ENCODE assay signal across 20 cellular contexts in the genomic region with DNA sequence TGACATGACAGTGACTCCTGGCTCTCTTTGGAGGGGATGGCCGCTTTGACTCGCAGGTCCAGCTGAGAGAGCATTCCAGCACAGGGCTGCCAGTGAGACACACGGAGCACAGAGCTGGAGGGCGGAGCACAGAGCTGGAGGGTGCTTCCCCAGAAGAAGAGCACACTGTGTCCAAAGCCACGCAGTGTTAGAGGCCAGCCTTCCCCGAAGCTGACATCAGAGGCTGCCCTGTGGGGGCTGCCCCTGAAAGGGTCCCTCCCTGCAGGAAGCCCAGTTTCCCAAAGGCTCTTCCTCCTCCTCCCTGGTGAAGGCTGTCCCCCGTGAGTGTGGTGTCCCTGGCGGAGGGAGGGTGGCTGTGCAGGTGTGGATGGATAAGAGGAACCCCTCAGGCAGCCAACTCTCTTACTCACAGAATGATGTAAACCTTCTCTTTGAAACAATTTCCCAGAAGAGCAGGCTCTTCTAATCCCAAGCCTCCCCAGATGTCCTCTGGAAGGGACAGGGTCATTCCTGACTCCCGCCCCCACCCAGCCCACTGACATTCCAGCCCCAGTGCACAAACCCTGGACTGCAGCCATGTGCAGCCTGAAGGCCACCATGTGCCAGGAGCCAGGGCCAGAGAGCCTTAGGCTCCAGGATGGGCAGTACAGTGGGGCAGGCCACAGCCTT. TPM values are rescaled to one million over a fixed set of nuclear protein-coding genes. Genes with fewer than 3 reads are reported as not detected.
DNase-seq lines count a peak whose midpoint lies in the region; ATAC-seq, FAIRE-seq and TF ChIP-seq lines count a peak whose summit lies in the region.
"Had no signal": no experiment of that assay in that cellular context is flagged by ENCODE, and none has a peak within 500 bp of the region (broad histone marks: within the 10 kb centered on the region; RNA-seq: fewer than 3 reads in every experiment).

No MANE protein-coding gene starts in this region.

- H3K36me3 ChIP-seq in mammary epithelial cell (ENCODE audit: insufficient read depth, low read length): no peaks in the 10 kb centered on the region
- H3K36me3 ChIP-seq in HepG2 (replicated peaks in 1 of 2; ENCODE audit: control insufficient read depth in 1 of 2, insufficient read depth in 2 of 2, low read length in 2 of 2): no peaks in the 10 kb centered on the region

- TF ChIP-seq CTCF in mammary epithelial cell (conservative IDR thresholded peaks at IDR 0.05 in 1 of 2, IDR thresholded peaks at IDR 0.05 in 1 of 2; ENCODE audit: extremely low read depth in 1 of 2, insufficient read depth in 1 of 2, low read depth in 1 of 2, low read length in 2 of 2) (peak; percentile 7 to 39), HepG2 (CRISPR knock-in tag; IDR thresholded peaks at IDR 0.05) (no peak)

- TF ChIP-seq EP300 in HepG2 (IDR thresholded peaks at IDR 0.05; ENCODE audit: low read depth in 2 of 2, low read length in 2 of 2) (no peak), HepG2 (CRISPR knock-in tag; IDR thresholded peaks at IDR 0.05; ENCODE audit: borderline replicate concordance) (no peak)

- DNase-seq in activated naive CD4-positive, alpha-beta T cell treated with anti-CD3 and anti-CD28 coated beads, Interleukin-2, amount 50 U/mL, for 16 hours: peak; percentile 6
- no peak for DNase-seq in activated naive CD4-positive, alpha-beta T cell treated with anti-CD3 and anti-CD28 coated beads for 36 hours
- no peak for DNase-seq in mammary epithelial cell
- DNase-seq in HepG2 (ENCODE audit: low spot score): no peak
- DNase-seq in NCI-H146 (lab: John Stamatoyannopoulos, UW): no peak
- DNase-seq in T-cell: no peak
- no peak for DNase-seq in UCSD-AML1 (lab: John Stamatoyannopoulos, UW; ENCODE audit: unreplicated experiment)
- DNase-seq: activated gamma-delta T cell; DMS 273 treated with DMSO at 0.1 percent for 48 hours; glutamatergic neuron; naive thymus-derived CD4-positive, alpha-beta T cell; NCI-H1048; NCI-H345; T-helper 17 cell had no signal

- H3K27me3 ChIP-seq in mammary epithelial cell (ENCODE audit: insufficient read depth, low read length) (peaks cover 10% of the 10 kb centered on the region), HepG2 (ENCODE audit: control insufficient read depth in 1 of 2, insufficient read depth in 2 of 2, low read length in 2 of 2) (peaks cover 3 to 20% of the 10 kb centered on the region in 2 experiments; a peak in 2 of 5 replicates)
- H3K27me3 ChIP-seq: body of pancreas had no signal

- H3K4me2 ChIP-seq in mammary epithelial cell (ENCODE audit: insufficient read depth, low read depth, low read length): no peak overlapping the region
- no peak overlapping the region for H3K4me2 ChIP-seq in HepG2 (ENCODE audit: low read depth, low read length)

- H3K9me3 ChIP-seq in mammary epithelial cell (replicated peaks; ENCODE audit: insufficient read depth, low read length) (no peaks in the 10 kb centered on the region), HepG2 (ENCODE audit: low read length) (no peaks in the 10 kb centered on the region)
- H3K9me3 ChIP-seq: body of pancreas had no signal

- H3K79me2 ChIP-seq in mammary epithelial cell (ENCODE audit: insufficient read depth, low read length): no peaks in the 10 kb centered on the region
- no peaks in the 10 kb centered on the region for H3K79me2 ChIP-seq in HepG2 (ENCODE audit: insufficient read depth, low read length)

- POLR2A ChIA-PET in HepG2 (lab: Yijun Ruan, JAX) (no interaction called here), T-cell (lab: Charles Lee) (no interaction called here)

- CTCF ChIA-PET in activated naive CD4-positive, alpha-beta T cell treated with anti-CD3 and anti-CD28 coated beads for 36 hours (lab: Charles Lee): no interaction called here
- CTCF ChIA-PET in mammary epithelial cell (lab: Charles Lee; ENCODE audit: low non-redundant PET) (no interaction called here), HepG2 (lab: Yijun Ruan, JAX; ENCODE audit: low intra/inter-chr PET ratio, low total read pairs) (no interaction called here), T-cell (lab: Charles Lee) (no interaction called here)

- H3K4me3 Mint-ChIP-seq in activated naive CD4-positive, alpha-beta T cell treated with anti-CD3 and anti-CD28 coated beads for 36 hours: no peak overlapping the region
- no peak overlapping the region for H3K4me3 Mint-ChIP-seq in T-cell
- H3K4me3 Mint-ChIP-seq: naive thymus-derived CD4-positive, alpha-beta T cell; T-helper 17 cell had no signal

- no peaks in the 10 kb centered on the region for H3K36me3 Mint-ChIP-seq in activated naive CD4-positive, alpha-beta T cell treated with anti-CD3 and anti-CD28 coated beads for 36 hours (ENCODE audit: low read depth)
- no peaks in the 10 kb centered on the region for H3K36me3 Mint-ChIP-seq in T-cell
- H3K36me3 Mint-ChIP-seq: naive thymus-derived CD4-positive, alpha-beta T cell had no signal

- ATAC-seq in HepG2: peak; percentile 83
- no peak for ATAC-seq in HG03139 (IDR thresholded peaks at IDR 0.05; ENCODE audit: unreplicated experiment)
- ATAC-seq in T-cell (replicated peaks in 1 of 4): no peak
- ATAC-seq: body of pancreas; GM12878; naive thymus-derived CD4-positive, alpha-beta T cell; T-helper 17 cell had no signal

- H3K9ac ChIP-seq in mammary epithelial cell (ENCODE audit: insufficient read depth, low read length) (no peak overlapping the region), HepG2 (ENCODE audit: insufficient read depth, low read depth, low read length) (no peak overlapping the region)

- FAIRE-seq in HepG2 (lab: Jason Lieb, UNC): no peak
- FAIRE-seq: A204.1, GM12878 had no signal

- TF ChIP-seq POLR2A in HepG2 (IDR thresholded peaks at IDR 0.05; ENCODE audit: insufficient read depth in 1 of 2, low read depth in 2 of 2, low read length in 2 of 2): no peak

- 43% methylated on average over 7 of the region's 9 CpGs for WGBS in mammary epithelial cell (ENCODE audit: low coverage, missing lambda C conversion rate)
- 14% methylated on average over 1 of the region's 9 CpGs for WGBS in HepG2 (ENCODE audit: low lambda C conversion rate)

- H3K4me1 ChIP-seq in mammary epithelial cell (ENCODE audit: insufficient read depth, low read length) (no peaks in the 10 kb centered on the region), HepG2 (ENCODE audit: insufficient read depth, low read length) (no peaks in the 10 kb centered on the region)
- H3K4me1 ChIP-seq: body of pancreas had no signal

- no peaks in the 10 kb centered on the region for H4K20me1 ChIP-seq in mammary epithelial cell (ENCODE audit: insufficient read depth, low read length)
- no peaks in the 10 kb centered on the region for H4K20me1 ChIP-seq in HepG2 (ENCODE audit: insufficient read depth, low read length)

- H3K4me3 ChIP-seq in mammary epithelial cell (replicated peaks in 1 of 3; ENCODE audit: insufficient read depth in 1 of 3, low read depth in 2 of 3, low read length in 3 of 3) (no peak overlapping the region), HepG2 (replicated peaks in 1 of 3; ENCODE audit: insufficient read depth in 1 of 3, low read depth in 2 of 3, low read length in 3 of 3) (no peak overlapping the region)
- H3K4me3 ChIP-seq: body of pancreas, GM12878 had no signal

- no peak overlapping the region for H3K27ac ChIP-seq in mammary epithelial cell (ENCODE audit: insufficient read depth, low read depth, low read length)
- no peak overlapping the region for H3K27ac ChIP-seq in HepG2 (ENCODE audit: extremely low read length, insufficient read depth, low read length)
- H3K27ac ChIP-seq: body of pancreas had no signal

- intact Hi-C loops in activated naive CD4-positive, alpha-beta T cell treated with anti-CD3 and anti-CD28 coated beads for 36 hours (cut with micrococcal nuclease): no loop called here
- intact Hi-C loops in mammary epithelial cell (cut with micrococcal nuclease): no loop called here
- intact Hi-C loops in HepG2 (cut with micrococcal nuclease; ENCODE audit: unreplicated experiment): no loop called here

- no peak overlapping the region for H3K27ac Mint-ChIP-seq in activated naive CD4-positive, alpha-beta T cell treated with anti-CD3 and anti-CD28 coated beads for 36 hours
- no peak overlapping the region for H3K27ac Mint-ChIP-seq in T-cell
- H3K27ac Mint-ChIP-seq: naive thymus-derived CD4-positive, alpha-beta T cell; T-helper 17 cell had no signal

- dilution Hi-C loops in mammary epithelial cell (cut with HindIII; ENCODE audit: low sequenced_read_pairs): no loop called here

- H2AFZ ChIP-seq in mammary epithelial cell (ENCODE audit: low read depth, low read length) (no peak overlapping the region), HepG2 (ENCODE audit: low read length) (no peak overlapping the region)

- in situ Hi-C loops in mammary epithelial cell (cut with MboI; ENCODE audit: low sequenced_read_pairs in 2 of 2): no loop called here
- in situ Hi-C loops in HepG2 (cut with HindIII; ENCODE audit: extremely low pct_ligation_motif_present, low pct_unique_long_range_greater_than_20kb): no loop called here

- peaks cover 7% of the 10 kb centered on the region for H3K9me3 Mint-ChIP-seq in activated naive CD4-positive, alpha-beta T cell treated with anti-CD3 and anti-CD28 coated beads for 36 hours
- H3K9me3 Mint-ChIP-seq in T-cell: no peaks in the 10 kb centered on the region

- peaks cover 15% of the 10 kb centered on the region for H3K27me3 Mint-ChIP-seq in activated naive CD4-positive, alpha-beta T cell treated with anti-CD3 and anti-CD28 coated beads for 36 hours (ENCODE audit: low read depth)
- H3K27me3 Mint-ChIP-seq in T-cell: peaks cover 15 to 39% of the 10 kb centered on the region in 2 donors

- BruUV-seq in mammary epithelial cell (replicated peaks; lab: Mats Ljungman, UMichigan): no TSS peak
- no TSS peak for BruUV-seq in HepG2 (replicated peaks; lab: Mats Ljungman, UMichigan)

- H3K4me1 Mint-ChIP-seq in activated naive CD4-positive, alpha-beta T cell treated with anti-CD3 and anti-CD28 coated beads for 36 hours (ENCODE audit: low read depth): no peaks in the 10 kb centered on the region
- H3K4me1 Mint-ChIP-seq in T-cell: no peaks in the 10 kb centered on the region

- no peak for TF ChIP-seq RAD21 in HepG2 (CRISPR knock-in tag; IDR thresholded peaks at IDR 0.05)

RNA-seq across cellular contexts. Expression of a gene that starts 53.4 kb away (rescaled TPM):
- total RNA-seq in activated naive CD4-positive, alpha-beta T cell treated with anti-CD3 and anti-CD28 coated beads for 36 hours: not detected
- under 1 TPM in 1 of 2 donors, not detected in 1; under 0.01 TPM for total RNA-seq in mammary epithelial cell
- polyA plus RNA-seq in mammary epithelial cell: 0.01 TPM
- not detected for polyA minus RNA-seq in mammary epithelial cell
- total RNA-seq in HepG2 (2016; rRNA removed; fragmentation: Illumina TruSeq; extraction: Trizol): 0.02 TPM in 1 of 2 replicates, not detected in the other
- total RNA-seq in HepG2 (2016; cell fraction: cytosol; rRNA removed; fragmentation: Illumina TruSeq; extraction: Trizol; ENCODE audit: low read depth): not detected in 2 replicates
- total RNA-seq in HepG2 (2016; cell fraction: insoluble cytoplasmic fraction; rRNA removed; fragmentation: Illumina TruSeq; extraction: Trizol): not detected in 2 replicates
- not detected in 2 replicates for total RNA-seq in HepG2 (2016; cell fraction: membrane; rRNA removed; fragmentation: Illumina TruSeq; extraction: Trizol)
- not detected in 2 replicates for total RNA-seq in HepG2 (2016; cell fraction: nucleus; rRNA removed; fragmentation: Illumina TruSeq; extraction: Trizol)
- polyA plus RNA-seq in HepG2 (2011; rRNA removed): 0.16 and 0.20 TPM in 2 replicates
- 0.09 and 0.17 TPM in 2 replicates for polyA plus RNA-seq in HepG2 (2011; cell fraction: cytosol; rRNA removed)
- polyA plus RNA-seq in HepG2 (2011; cell fraction: nucleus; rRNA removed): 0.08 and 0.12 TPM in 2 replicates
- polyA plus RNA-seq in HepG2 (2012): 0.03 and 0.04 TPM in 2 replicates
- polyA plus RNA-seq in HepG2 (2016; cell fraction: cytosol; fragmentation: Illumina TruSeq; extraction: Trizol; ENCODE audit: low read depth): not detected in 2 replicates
- not detected in 2 replicates for polyA plus RNA-seq in HepG2 (2016; cell fraction: insoluble cytoplasmic fraction; fragmentation: Illumina TruSeq; extraction: Trizol; ENCODE audit: low read depth)
- polyA plus RNA-seq in HepG2 (2016; cell fraction: membrane; fragmentation: Illumina TruSeq; extraction: Trizol; ENCODE audit: low read depth): not detected in 2 replicates
- polyA plus RNA-seq in HepG2 (2016; cell fraction: nucleus; fragmentation: Illumina TruSeq; extraction: Trizol; ENCODE audit: insufficient read depth, low read depth): not detected in 2 replicates
- 0.14 TPM in 1 of 2 replicates, not detected in the other for polyA minus RNA-seq in HepG2 (2011; rRNA and poly(A)+ RNA removed; ENCODE audit: low replicate concordance)
- 0.26 TPM in 1 of 2 replicates, not detected in the other for polyA minus RNA-seq in HepG2 (2011; cell fraction: cytosol; rRNA and poly(A)+ RNA removed)
- polyA minus RNA-seq in HepG2 (2011; cell fraction: nucleus; rRNA and poly(A)+ RNA removed): not detected in 2 replicates
- not detected for total RNA-seq in T-cell
- total RNA-seq: GM12878; naive thymus-derived CD4-positive, alpha-beta T cell; OCI-LY7; skeletal muscle tissue; T-helper 17 cell had no signal
- polyA plus RNA-seq: GM12878; naive thymus-derived CD4-positive, alpha-beta T cell had no signal
